ENCODE assay signal across 9 cellular contexts in the genomic region with DNA sequence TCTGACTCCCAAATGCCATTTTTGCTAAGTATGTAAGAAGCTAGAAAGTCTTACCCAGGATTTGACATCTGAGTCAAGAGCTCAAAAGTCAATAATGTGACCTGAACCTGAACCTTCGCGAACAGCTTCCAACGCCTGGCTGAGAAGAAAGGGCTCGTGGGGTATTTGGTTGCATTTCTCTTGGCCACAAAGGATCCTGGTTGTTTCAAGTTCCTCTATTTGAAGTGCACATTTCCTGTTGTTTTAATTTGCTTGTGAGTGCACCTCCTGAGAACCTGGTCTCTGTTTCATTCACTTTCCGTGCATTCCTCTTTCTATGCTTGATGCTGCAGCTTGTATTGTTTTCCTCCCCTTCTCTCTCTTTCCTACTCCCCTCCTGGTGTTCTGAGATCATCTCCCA.
DNase-seq lines count a peak whose midpoint lies in the region; ATAC-seq and TF ChIP-seq lines count a peak whose summit lies in the region.
"Had no signal": no experiment of that assay in that cellular context is flagged by ENCODE, and none has a peak within 500 bp of the region (broad histone marks: within the 10 kb centered on the region; RNA-seq: fewer than 3 reads in every experiment).

No MANE protein-coding gene starts in this region.

- H3K27me3 Mint-ChIP-seq in naive B cell = no peaks in the 10 kb centered on the region
- no peaks in the 10 kb centered on the region for H3K27me3 Mint-ChIP-seq in Calu3 (ENCODE audit: unreplicated experiment)

- DNase-seq in GM19238 (ENCODE audit: insufficient read length, low spot score) = peak; percentile 4
- peak; percentile 59 for DNase-seq in NCI-H2107 (lab: John Stamatoyannopoulos, UW)
- peak; percentile 63 for DNase-seq in naive B cell
- DNase-seq in Calu3 = no peak
- no peak for DNase-seq in posterior vena cava (ENCODE audit: low spot score)
- no peak for DNase-seq in DMS 273 (lab: John Stamatoyannopoulos, UW; ENCODE audit: unreplicated experiment)
- no peak for DNase-seq in body of pancreas
- DNase-seq: activated naive CD4-positive, alpha-beta T cell had no signal

- no peak for TF ChIP-seq POLR2A in body of pancreas (IDR thresholded peaks at IDR 0.05)

- H3K4me3 Mint-ChIP-seq in naive B cell = peak overlapping the region; percentile 61 to 96 (median 83)
- no peak overlapping the region for H3K4me3 Mint-ChIP-seq in Calu3 (ENCODE audit: low read depth, unreplicated experiment)

- H3K27ac Mint-ChIP-seq in naive B cell (peak overlapping the region; percentile 10 to 96 (median 84)), Calu3 (ENCODE audit: unreplicated experiment) (no peak overlapping the region)

- H3K4me1 Mint-ChIP-seq in naive B cell = peaks cover 38 to 70% (median 59%) of the 10 kb centered on the region in 3 donors
- H3K4me1 Mint-ChIP-seq in Calu3 (ENCODE audit: low read depth, unreplicated experiment) = peaks cover 8% of the 10 kb centered on the region

- no peaks in the 10 kb centered on the region for H3K27me3 ChIP-seq in body of pancreas

- H3K9me3 Mint-ChIP-seq in naive B cell = no peaks in the 10 kb centered on the region
- no peaks in the 10 kb centered on the region for H3K9me3 Mint-ChIP-seq in Calu3 (ENCODE audit: low read depth, unreplicated experiment)

- ATAC-seq in HG02885 (IDR thresholded peaks at IDR 0.05; ENCODE audit: poor library complexity, unreplicated experiment) (peak; percentile 81), naive B cell (ENCODE audit: low read depth in 2 of 2) (peak; percentile 93 to 94), body of pancreas (no peak)

- 68 to 69% methylated on average over 5 of the region's 5 CpGs for WGBS in body of pancreas, 2 donors

- H3K36me3 Mint-ChIP-seq in naive B cell = no peaks in the 10 kb centered on the region
- no peaks in the 10 kb centered on the region for H3K36me3 Mint-ChIP-seq in Calu3 (ENCODE audit: insufficient read depth, unreplicated experiment)

- H3K27ac ChIP-seq in body of pancreas = no peak overlapping the region

- BruUV-seq in Calu3 (replicated peaks; lab: Mats Ljungman, UMichigan) = no TSS peak

- no peaks in the 10 kb centered on the region for H3K36me3 ChIP-seq in body of pancreas (replicated peaks in 1 of 2; ENCODE audit: insufficient read depth in 1 of 2, low read depth in 2 of 2)

- no peak for TF ChIP-seq CTCF in Calu3 (IDR thresholded peaks at IDR 0.05; ENCODE audit: unreplicated experiment)
- TF ChIP-seq CTCF in body of pancreas (IDR thresholded peaks at IDR 0.05) = no peak

- no peaks in the 10 kb centered on the region for H3K9me3 ChIP-seq in body of pancreas

- no peaks in the 10 kb centered on the region for H3K4me1 ChIP-seq in body of pancreas

- CTCF ChIA-PET in Calu3 (lab: Charles Lee) = no interaction called here

- intact Hi-C loops in Calu3 (cut with micrococcal nuclease; ENCODE audit: unreplicated experiment) = no loop called here
- intact Hi-C loops in posterior vena cava (cut with DNase I) = no loop called here
- intact Hi-C loops in body of pancreas (cut with DNase I) = no loop called here

- no peak overlapping the region for H3K4me3 ChIP-seq in body of pancreas

Comparison
In these comparisons a context has a peak if more than half of its experiments do, and no peak if none do; other contexts are left out.
1. DNase-seq: peak in GM19238 (single experiment), NCI-H2107 (single experiment) and naive B cell (single experiment); none in Calu3 (single experiment), posterior vena cava (single experiment), DMS 273 (single experiment) and body of pancreas (0 of 4).